In genomic region chr10:133379801-133380666, GRCh38 we compare ENCODE assay signal across 6 cellular contexts. TPM values are rescaled to one million over a fixed set of nuclear protein-coding genes. Genes with fewer than 3 reads are reported as not detected.
DNase-seq lines count a peak whose midpoint lies in the region; TF ChIP-seq lines count a peak whose summit lies in the region.

No MANE protein-coding gene starts in this region.

- H3K9ac ChIP-seq in HUES6 (ENCODE audit: low read length), result no peak overlapping the region

- peaks cover 65% of the 10 kb centered on the region for H3K27me3 ChIP-seq in HUES6 (ENCODE audit: control insufficient read depth, insufficient read depth, low read length)
- H3K27me3 ChIP-seq in esophagus (ENCODE audit: control insufficient read depth in 1 of 2, insufficient read depth in 2 of 2, low read length in 2 of 2), result no peaks in the 10 kb centered on the region

- DNase-seq in GM13977 (ENCODE audit: low spot score) (no peak), SHP77 (lab: John Stamatoyannopoulos, UW) (no peak), GM10248 (ENCODE audit: extremely low spot score) (no peak)

- H3K27ac ChIP-seq in HUES6 (ENCODE audit: low read depth, low read length) (no peak overlapping the region), esophagus (ENCODE audit: low read depth in 2 of 2, low read length in 1 of 2) (peak overlapping the region; percentile 91 to 96), skin epidermis (peak overlapping the region in 19 of 21 experiments; percentile 49 to 87 (median 79))

- POLR2A ChIA-PET in GM10248 (lab: Yijun Ruan, JAX), result interaction anchor here (0.6 kb wide), 1 partner anchor 11 kb away, joined by 3 read pairs; no protein-coding TSS in a partner anchor

- WGBS in esophagus, 2 donors, result 89 to 90% methylated on average over 36 of the region's 36 CpGs

- H3K9me3 ChIP-seq in HUES6 (ENCODE audit: control insufficient read depth, insufficient read depth, low read depth, low read length) (no peaks in the 10 kb centered on the region), esophagus (ENCODE audit: control insufficient read depth in 2 of 2, insufficient read depth in 1 of 2, low read depth in 1 of 2, low read length in 1 of 2) (no peaks in the 10 kb centered on the region)

- H3K4me3 ChIP-seq in HUES6 (ENCODE audit: low read depth, low read length), result peak overlapping the region; percentile 69
- H3K4me3 ChIP-seq in esophagus (ENCODE audit: low read depth in 1 of 2, low read length in 2 of 2), result peak overlapping the region; percentile 56 to 71
- H3K4me3 ChIP-seq in skin epidermis, result peak overlapping the region; percentile 73 to 96 (median 81)

- H3K36me3 ChIP-seq in HUES6 (ENCODE audit: control insufficient read depth, insufficient read depth, low read length) (no peaks in the 10 kb centered on the region), esophagus (ENCODE audit: control insufficient read depth in 2 of 2, insufficient read depth in 2 of 2, low read length in 1 of 2) (peaks cover 0 to 14% of the 10 kb centered on the region in 2 donors)

- in situ Hi-C loops in GM13977 (cut with MboI; ENCODE audit: low pct_unique_long_range_greater_than_20kb, low sequenced_read_pairs, unreplicated experiment), result no loop called here

- H3K4me1 ChIP-seq in HUES6 (ENCODE audit: control insufficient read depth, insufficient read depth, low read length) (no peaks in the 10 kb centered on the region), esophagus (ENCODE audit: control insufficient read depth in 2 of 2, insufficient read depth in 2 of 2, low read length in 1 of 2) (peaks cover 0 to 17% of the 10 kb centered on the region in 2 donors)

- CTCF ChIA-PET in GM10248 (lab: Yijun Ruan, JAX), result interaction anchor here (1.0 to 1.4 kb wide), 2 partner anchors 11 to 50 kb away, joined by 3 to 4 read pairs; no protein-coding TSS in a partner anchor

- TF ChIP-seq CTCF in GM13977 (IDR thresholded peaks at IDR 0.05; ENCODE audit: extremely low read depth, insufficient read depth, missing control alignments), result no peak
- TF ChIP-seq CTCF in GM10248 (IDR thresholded peaks at IDR 0.05; ENCODE audit: control extremely low read depth, extremely low read depth, low read depth, missing control alignments), result no peak

RNA-seq across cellular contexts. Expression of gene PAOX, which starts 1.0 kb away (rescaled TPM):
- polyA plus RNA-seq in esophagus, result 10 to 100 TPM; 11.5 to 16.1 TPM

RNA-seq across cellular contexts. Expression of gene ECHS1, which starts 6.9 kb away (rescaled TPM):
- 100 to 1,000 TPM in 1 of 2 donors, 10 to 100 TPM in 1; 85.4 to 105 TPM for polyA plus RNA-seq in esophagus

RNA-seq across cellular contexts. Expression of gene MTG1, which starts 13.9 kb away (rescaled TPM):
- polyA plus RNA-seq in esophagus, result 10 to 100 TPM; 36.7 to 44.4 TPM

RNA-seq across cellular contexts. Expression of gene FUOM, which starts 22.2 kb away (rescaled TPM):
- polyA plus RNA-seq in esophagus, result 10 to 100 TPM in 1 of 2 donors, 1 to 10 TPM in 1; 10.0 to 11.7 TPM

RNA-seq across cellular contexts. Expression of gene PRAP1, which starts 32.9 kb away (rescaled TPM):
- polyA plus RNA-seq in esophagus, result not detected
